ENCODE assay signal across 8 cellular contexts in the genomic region with DNA sequence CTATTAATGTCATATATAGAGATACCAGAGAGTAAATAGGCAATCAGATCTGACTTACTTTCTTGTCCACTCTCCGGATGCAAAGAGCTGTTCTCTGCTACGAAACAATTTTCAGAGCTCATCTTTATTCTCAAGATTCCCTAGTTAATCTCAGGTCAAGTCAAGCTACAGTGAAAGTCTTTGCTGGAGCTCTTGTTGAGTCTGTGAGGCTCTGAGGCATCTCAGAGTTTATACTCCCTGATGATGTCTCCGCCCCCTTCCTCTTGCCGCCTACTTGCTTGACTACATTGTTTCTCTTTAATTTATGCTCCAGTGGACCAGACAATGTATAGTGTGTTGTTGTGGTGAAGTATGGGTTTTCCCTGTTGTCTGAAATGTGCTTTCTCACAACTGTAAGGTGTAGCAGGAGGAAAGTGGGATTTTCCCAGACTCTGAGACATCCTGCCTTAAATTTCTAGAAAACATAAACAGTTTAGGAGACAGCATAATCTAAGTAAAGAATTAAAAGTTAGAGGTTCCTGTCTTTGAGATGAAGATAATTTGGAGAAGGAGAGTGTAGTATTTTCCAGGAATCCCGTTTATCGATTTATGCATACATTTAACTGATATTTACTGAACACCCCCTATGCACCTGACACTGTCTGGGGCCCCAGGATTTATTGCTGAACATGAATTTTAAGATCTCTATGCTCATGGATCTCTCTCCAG. TPM values are rescaled to one million over a fixed set of nuclear protein-coding genes. Genes with fewer than 3 reads are reported as not detected.
A peak's percentile ranks its signal among the peaks of the same experiment; 100 is the strongest.
DNase-seq lines count a peak whose midpoint lies in the region; ATAC-seq and TF ChIP-seq lines count a peak whose summit lies in the region.

A gene (minus strand): TSS at position 203 of the 708 bp plus-strand sequence. CDS start 81 bp downstream, at position 122.

- intact Hi-C loops in esophagus squamous epithelium (cut with DNase I): no loop called here

- no peaks in the 10 kb centered on the region for H3K9me3 ChIP-seq in esophagus squamous epithelium

- TF ChIP-seq CTCF in esophagus squamous epithelium (IDR thresholded peaks at IDR 0.05): no peak

- TF ChIP-seq POLR2A in esophagus squamous epithelium (IDR thresholded peaks at IDR 0.05): peak in 3 of 4 donors; percentile 28 to 85 (median 84)

- peak; percentile 42 for ATAC-seq in GM19351 (IDR thresholded peaks at IDR 0.05; ENCODE audit: unreplicated experiment)
- ATAC-seq in HG03469 (IDR thresholded peaks at IDR 0.05; ENCODE audit: unreplicated experiment): peak; percentile 27

- H3K36me3 ChIP-seq in esophagus squamous epithelium: no peaks in the 10 kb centered on the region

- 45 to 68% methylated on average over 6 of the region's 6 CpGs for WGBS in esophagus squamous epithelium, 2 donors

- peak within 1 kb of the TSS; percentile 5 to 72 (median 50) for H3K27ac ChIP-seq in esophagus squamous epithelium

- no peaks in the 10 kb centered on the region for H3K4me1 ChIP-seq in esophagus squamous epithelium

- peak; percentile 72 for DNase-seq in activated CD4-positive, alpha-beta T cell treated with anti-CD3 and anti-CD28 coated beads, Interleukin-2, amount 50 U/mL, for 1 hour
- DNase-seq in esophagus squamous epithelium (lab: John Stamatoyannopoulos, UW) (no peak), SW 1271 (lab: John Stamatoyannopoulos, UW) (no peak), NCI-H2081 treated with DMSO at 0.1 percent for 48 hours (lab: John Stamatoyannopoulos, UW) (no peak), SHP77 (lab: John Stamatoyannopoulos, UW) (no peak)
- DNase-seq in stimulated activated CD8-positive, alpha-beta memory T cell treated with anti-CD3 and anti-CD28 coated beads, Interleukin-12 subunit alpha, Interleukin-12 subunit beta, amount 100 ng/mL, for 4 hours (ENCODE audit: low read depth): peak; percentile 51

- peak within 1 kb of the TSS in 3 of 4 donors; percentile 12 to 50 (median 27) for H3K4me3 ChIP-seq in esophagus squamous epithelium

- H3K27me3 ChIP-seq in esophagus squamous epithelium: no peaks in the 10 kb centered on the region

RNA-seq across cellular contexts. Expression of the gene that starts here (rescaled TPM):
- total RNA-seq in esophagus squamous epithelium: 1 to 10 TPM in 3 of 4 donors, under 1 TPM in 1; 0.99 to 6.7 (median 2.7) TPM

Comparison
In these comparisons a context has a peak if more than half of its experiments do, and no peak if none do; other contexts are left out.
1. DNase-seq: peak in activated CD4-positive, alpha-beta T cell treated with anti-CD3 and anti-CD28 coated beads, Interleukin-2, amount 50 U/mL, for 1 hour (single experiment) and stimulated activated CD8-positive, alpha-beta memory T cell treated with anti-CD3 and anti-CD28 coated beads, Interleukin-12 subunit alpha, Interleukin-12 subunit beta, amount 100 ng/mL, for 4 hours (single experiment); none in esophagus squamous epithelium (single experiment), SW 1271 (0 of 2), NCI-H2081 treated with DMSO at 0.1 percent for 48 hours (single experiment) and SHP77 (0 of 2).